Comparison of ENCODE assay signal across 11 cellular contexts in the genomic region with DNA sequence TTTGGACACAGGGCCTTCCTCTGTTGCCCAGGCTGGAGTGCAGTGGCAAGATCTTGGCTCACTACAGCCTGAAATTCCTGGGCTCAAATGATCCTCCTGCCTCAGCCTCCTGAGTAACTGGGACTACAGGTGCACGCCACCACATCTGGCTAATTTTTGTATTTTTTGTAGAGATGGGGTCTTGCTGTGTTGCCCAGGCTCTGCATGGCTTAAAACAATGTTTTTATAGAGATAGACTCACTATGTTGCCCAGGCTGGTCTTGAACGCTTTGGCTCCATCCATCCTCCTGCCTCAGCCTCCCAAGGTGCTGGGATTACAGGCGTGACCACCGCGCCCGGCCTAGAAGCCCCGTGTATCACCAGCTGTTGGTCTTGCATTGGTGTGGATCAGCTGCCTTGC. TPM values are rescaled to one million over a fixed set of nuclear protein-coding genes. Genes with fewer than 3 reads are reported as not detected.
"Had no signal": no experiment of that assay in that cellular context is flagged by ENCODE, and none has a peak within 500 bp of the region (broad histone marks: within the 10 kb centered on the region; RNA-seq: fewer than 3 reads in every experiment).

No MANE protein-coding gene starts in this region.

RNA-seq across cellular contexts. Expression of gene TPSD1, which starts 13.5 kb away (rescaled TPM):
- total RNA-seq: activated CD4-positive, alpha-beta memory T cell treated with anti-CD3 and anti-CD28 coated beads, Interleukin-2, amount 10 ng/mL, durations not matched to agents 7 days and 5 days; activated CD4-positive, alpha-beta T cell treated with anti-CD3 and anti-CD28 coated beads for 36 hours; activated CD4-positive, alpha-beta T cell treated with anti-CD3 and anti-CD28 coated beads, Interleukin-2, amount 10 ng/mL, durations not matched to agents 7 days and 5 days; activated CD8-positive, alpha-beta memory T cell treated with anti-CD3 and anti-CD28 coated beads, Interleukin-2, amount 10 ng/mL, durations not matched to agents 7 days and 5 days; activated CD8-positive, alpha-beta T cell treated with anti-CD3 and anti-CD28 coated beads, Interleukin-2, amount 10 ng/mL, durations not matched to agents 7 days and 5 days; activated naive CD8-positive, alpha-beta T cell treated with anti-CD3 and anti-CD28 coated beads, Interleukin-2, amount 10 ng/mL, durations not matched to agents 7 days and 5 days; activated T-helper 2 cell treated with anti-CD3 and anti-CD28 coated beads, Interferon-gamma antibody, Interleukin-2, Interleukin-4, amounts not matched to agents 10 μg/mL and 5 μg/mL and 100 μg/mL, durations not matched to agents 14 hours and 24 hours and 36 hours; bronchial epithelial cell; cardiac muscle cell; chondrocyte had no signal
- polyA plus RNA-seq: cardiac muscle cell had no signal

RNA-seq across cellular contexts. Expression of gene TPSAB1, which starts 28.9 kb away (rescaled TPM):
- total RNA-seq: activated CD4-positive, alpha-beta memory T cell treated with anti-CD3 and anti-CD28 coated beads, Interleukin-2, amount 10 ng/mL, durations not matched to agents 7 days and 5 days; activated CD4-positive, alpha-beta T cell treated with anti-CD3 and anti-CD28 coated beads for 36 hours; activated CD4-positive, alpha-beta T cell treated with anti-CD3 and anti-CD28 coated beads, Interleukin-2, amount 10 ng/mL, durations not matched to agents 7 days and 5 days; activated CD8-positive, alpha-beta memory T cell treated with anti-CD3 and anti-CD28 coated beads, Interleukin-2, amount 10 ng/mL, durations not matched to agents 7 days and 5 days; activated CD8-positive, alpha-beta T cell treated with anti-CD3 and anti-CD28 coated beads, Interleukin-2, amount 10 ng/mL, durations not matched to agents 7 days and 5 days; activated naive CD8-positive, alpha-beta T cell treated with anti-CD3 and anti-CD28 coated beads, Interleukin-2, amount 10 ng/mL, durations not matched to agents 7 days and 5 days; activated T-helper 2 cell treated with anti-CD3 and anti-CD28 coated beads, Interferon-gamma antibody, Interleukin-2, Interleukin-4, amounts not matched to agents 10 μg/mL and 5 μg/mL and 100 μg/mL, durations not matched to agents 14 hours and 24 hours and 36 hours; bronchial epithelial cell; cardiac muscle cell; chondrocyte had no signal
- polyA plus RNA-seq: cardiac muscle cell had no signal

RNA-seq across cellular contexts. Expression of gene TPSB2, which starts 39.4 kb away (rescaled TPM):
- total RNA-seq: activated CD4-positive, alpha-beta memory T cell treated with anti-CD3 and anti-CD28 coated beads, Interleukin-2, amount 10 ng/mL, durations not matched to agents 7 days and 5 days; activated CD4-positive, alpha-beta T cell treated with anti-CD3 and anti-CD28 coated beads for 36 hours; activated CD4-positive, alpha-beta T cell treated with anti-CD3 and anti-CD28 coated beads, Interleukin-2, amount 10 ng/mL, durations not matched to agents 7 days and 5 days; activated CD8-positive, alpha-beta memory T cell treated with anti-CD3 and anti-CD28 coated beads, Interleukin-2, amount 10 ng/mL, durations not matched to agents 7 days and 5 days; activated CD8-positive, alpha-beta T cell treated with anti-CD3 and anti-CD28 coated beads, Interleukin-2, amount 10 ng/mL, durations not matched to agents 7 days and 5 days; activated naive CD8-positive, alpha-beta T cell treated with anti-CD3 and anti-CD28 coated beads, Interleukin-2, amount 10 ng/mL, durations not matched to agents 7 days and 5 days; activated T-helper 2 cell treated with anti-CD3 and anti-CD28 coated beads, Interferon-gamma antibody, Interleukin-2, Interleukin-4, amounts not matched to agents 10 μg/mL and 5 μg/mL and 100 μg/mL, durations not matched to agents 14 hours and 24 hours and 36 hours; ascending aorta; bronchial epithelial cell; cardiac muscle cell; chondrocyte had no signal
- polyA plus RNA-seq: cardiac muscle cell had no signal

RNA-seq across cellular contexts. Expression of gene TPSG1, which starts 44.4 kb away (rescaled TPM):
- total RNA-seq: activated CD4-positive, alpha-beta memory T cell treated with anti-CD3 and anti-CD28 coated beads, Interleukin-2, amount 10 ng/mL, durations not matched to agents 7 days and 5 days; activated CD4-positive, alpha-beta T cell treated with anti-CD3 and anti-CD28 coated beads for 36 hours; activated CD4-positive, alpha-beta T cell treated with anti-CD3 and anti-CD28 coated beads, Interleukin-2, amount 10 ng/mL, durations not matched to agents 7 days and 5 days; activated CD8-positive, alpha-beta memory T cell treated with anti-CD3 and anti-CD28 coated beads, Interleukin-2, amount 10 ng/mL, durations not matched to agents 7 days and 5 days; activated CD8-positive, alpha-beta T cell treated with anti-CD3 and anti-CD28 coated beads, Interleukin-2, amount 10 ng/mL, durations not matched to agents 7 days and 5 days; activated naive CD8-positive, alpha-beta T cell treated with anti-CD3 and anti-CD28 coated beads, Interleukin-2, amount 10 ng/mL, durations not matched to agents 7 days and 5 days; activated T-helper 2 cell treated with anti-CD3 and anti-CD28 coated beads, Interferon-gamma antibody, Interleukin-2, Interleukin-4, amounts not matched to agents 10 μg/mL and 5 μg/mL and 100 μg/mL, durations not matched to agents 14 hours and 24 hours and 36 hours; ascending aorta; bronchial epithelial cell; cardiac muscle cell; chondrocyte had no signal
